In genomic region chr14:66508547-66508845, GRCh38 we compare ENCODE assay signal across 8 cellular contexts.
DNase-seq lines count a peak whose midpoint lies in the region; ATAC-seq and TF ChIP-seq lines count a peak whose summit lies in the region.

No MANE protein-coding gene starts in this region.

- H3K36me3 ChIP-seq in brain microvascular endothelial cell (replicated peaks) (no peaks in the 10 kb centered on the region), mucosa of stomach (ENCODE audit: control insufficient read depth, insufficient read depth, low read length) (no peaks in the 10 kb centered on the region)

- H3K27me3 ChIP-seq in brain microvascular endothelial cell (replicated peaks) (no peaks in the 10 kb centered on the region), mucosa of stomach (ENCODE audit: control insufficient read depth, insufficient read depth, low read length) (no peaks in the 10 kb centered on the region)

- H3K4me3 ChIP-seq in AG04449 (ENCODE audit: low read depth, low read length) (peak overlapping the region; percentile 91), brain microvascular endothelial cell (ENCODE audit: low read depth, low read length) (peak overlapping the region; percentile 88), mucosa of stomach (ENCODE audit: low read length) (peak overlapping the region; percentile 15)

- in situ Hi-C loops in brain microvascular endothelial cell (cut with HindIII; ENCODE audit: low pct_ligation_motif_present, low sequenced_read_pairs) = no loop called here

- H3K4me1 ChIP-seq in mucosa of stomach (ENCODE audit: control insufficient read depth, insufficient read depth, low read length) = peaks cover 4% of the 10 kb centered on the region

- no peaks in the 10 kb centered on the region for H3K9me3 ChIP-seq in mucosa of stomach (ENCODE audit: control insufficient read depth, low read length)

- DNase-seq in AG04449 (ENCODE audit: low read depth, low spot score) (no peak), brain microvascular endothelial cell (no peak), MV-4-11 (lab: John Stamatoyannopoulos, UW) (no peak), DMS114 treated with DMSO at 0.1 percent for 48 hours (lab: John Stamatoyannopoulos, UW; ENCODE audit: unreplicated experiment) (no peak)
- no peak for DNase-seq in NK-92 treated with Interleukin-12 subunit alpha and Interleukin-12 subunit beta, amount 100 ng/mL, for 24 hours (lab: John Stamatoyannopoulos, UW)
- no peak for DNase-seq in effector CD4-positive, alpha-beta T cell

- peak overlapping the region; percentile 45 for H3K27ac ChIP-seq in brain microvascular endothelial cell

- H3K9ac ChIP-seq in mucosa of stomach (ENCODE audit: low read length) = peak overlapping the region; percentile 90

- POLR2A ChIA-PET in AG04449 (lab: Yijun Ruan, JAX) = no interaction called here

- peak; percentile 10 for ATAC-seq in HG02943 (IDR thresholded peaks at IDR 0.05; ENCODE audit: low read depth, unreplicated experiment)

- TF ChIP-seq CTCF in AG04449 (IDR thresholded peaks at IDR 0.05; ENCODE audit: insufficient read depth, low read length, missing control alignments) (no peak), brain microvascular endothelial cell (IDR thresholded peaks at IDR 0.05; ENCODE audit: low read depth, low read length, missing control alignments) (no peak)

- CTCF ChIA-PET in AG04449 (lab: Yijun Ruan, JAX) = interaction anchor here (2.3 kb wide), 1 partner anchor 11 kb away, joined by 32 read pairs; no protein-coding TSS in a partner anchor

Comparison
In these comparisons a context has a peak if more than half of its experiments do, and no peak if none do; other contexts are left out.
1. H3K4me3 ChIP-seq: peak in every context shown above with its lines; median percentile 91 in AG04449; 88 in brain microvascular endothelial cell; 15 in mucosa of stomach.